In the genomic region with DNA sequence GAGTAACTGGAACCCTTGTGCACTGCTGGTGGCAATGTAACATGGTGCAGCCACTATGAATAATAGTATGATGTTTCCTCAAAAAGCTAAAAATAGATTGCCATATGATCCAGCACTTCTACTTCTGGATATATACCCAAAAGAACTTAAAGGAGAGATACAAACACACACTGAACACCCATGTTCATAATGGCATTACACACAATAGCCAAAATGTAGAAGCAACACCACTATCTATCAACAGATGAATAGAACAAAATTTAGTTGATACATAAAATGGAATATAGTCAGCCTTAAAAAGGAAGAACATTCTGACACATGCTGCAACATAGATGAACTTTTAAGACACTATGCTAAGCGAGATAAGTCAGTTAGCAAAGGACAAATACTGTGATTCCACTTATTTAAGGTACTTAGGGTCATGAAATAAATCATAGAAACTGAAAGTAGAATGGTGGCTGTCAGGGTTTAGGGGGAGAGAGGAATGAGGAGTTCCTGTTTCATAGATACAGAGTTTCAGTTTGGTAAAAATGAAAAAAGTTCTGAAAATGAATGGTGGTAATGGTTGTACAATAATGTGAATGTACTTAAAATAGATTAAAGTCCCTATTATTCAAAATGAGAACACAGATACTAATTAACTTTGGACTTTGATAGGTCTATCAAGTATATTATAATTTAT, we compare ENCODE assay signal across 1 cellular context.
TF ChIP-seq lines count a peak whose summit lies in the region.

No MANE protein-coding gene starts in this region.

TF ChIP-seq in GM12878, 131 proteins besides CTCF, POLR2A, EP300 and RAD21 (continued from another document and continues in another):
- TF ChIP-seq, protein P1, sequence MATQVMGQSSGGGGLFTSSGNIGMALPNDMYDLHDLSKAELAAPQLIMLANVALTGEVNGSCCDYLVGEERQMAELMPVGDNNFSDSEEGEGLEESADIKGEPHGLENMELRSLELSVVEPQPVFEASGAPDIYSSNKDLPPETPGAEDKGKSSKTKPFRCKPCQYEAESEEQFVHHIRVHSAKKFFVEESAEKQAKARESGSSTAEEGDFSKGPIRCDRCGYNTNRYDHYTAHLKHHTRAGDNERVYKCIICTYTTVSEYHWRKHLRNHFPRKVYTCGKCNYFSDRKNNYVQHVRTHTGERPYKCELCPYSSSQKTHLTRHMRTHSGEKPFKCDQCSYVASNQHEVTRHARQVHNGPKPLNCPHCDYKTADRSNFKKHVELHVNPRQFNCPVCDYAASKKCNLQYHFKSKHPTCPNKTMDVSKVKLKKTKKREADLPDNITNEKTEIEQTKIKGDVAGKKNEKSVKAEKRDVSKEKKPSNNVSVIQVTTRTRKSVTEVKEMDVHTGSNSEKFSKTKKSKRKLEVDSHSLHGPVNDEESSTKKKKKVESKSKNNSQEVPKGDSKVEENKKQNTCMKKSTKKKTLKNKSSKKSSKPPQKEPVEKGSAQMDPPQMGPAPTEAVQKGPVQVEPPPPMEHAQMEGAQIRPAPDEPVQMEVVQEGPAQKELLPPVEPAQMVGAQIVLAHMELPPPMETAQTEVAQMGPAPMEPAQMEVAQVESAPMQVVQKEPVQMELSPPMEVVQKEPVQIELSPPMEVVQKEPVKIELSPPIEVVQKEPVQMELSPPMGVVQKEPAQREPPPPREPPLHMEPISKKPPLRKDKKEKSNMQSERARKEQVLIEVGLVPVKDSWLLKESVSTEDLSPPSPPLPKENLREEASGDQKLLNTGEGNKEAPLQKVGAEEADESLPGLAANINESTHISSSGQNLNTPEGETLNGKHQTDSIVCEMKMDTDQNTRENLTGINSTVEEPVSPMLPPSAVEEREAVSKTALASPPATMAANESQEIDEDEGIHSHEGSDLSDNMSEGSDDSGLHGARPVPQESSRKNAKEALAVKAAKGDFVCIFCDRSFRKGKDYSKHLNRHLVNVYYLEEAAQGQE (IDR thresholded peaks at IDR 0.05; ENCODE audit: low read depth, low read length) = no peak
- TF ChIP-seq EZH2 (IDR thresholded peaks at IDR 0.05; ENCODE audit: borderline replicate concordance, control insufficient read depth, low read depth, low read length) (no peak), CHD4 (IDR thresholded peaks at IDR 0.05) (no peak), KLF5 (IDR thresholded peaks at IDR 0.05; ENCODE audit: partially characterized antibody) (no peak), ZNF274 (IDR thresholded peaks at IDR 0.05; ENCODE audit: insufficient read depth, insufficient read length) (no peak), HDAC6 (IDR thresholded peaks at IDR 0.05; ENCODE audit: unreplicated experiment) (no peak), HSF1 (IDR thresholded peaks at IDR 0.05; ENCODE audit: low read depth, low read length) (no peak), E2F4 (IDR thresholded peaks at IDR 0.05; ENCODE audit: low read depth, low read length) (no peak), FOXK2 (IDR thresholded peaks at IDR 0.05) (no peak), SMAD1 (IDR thresholded peaks at IDR 0.05; ENCODE audit: low read depth, partially characterized antibody) (no peak), CREB1 (IDR thresholded peaks at IDR 0.05; ENCODE audit: low read depth) (0 out of 2 replicates have a peak, but pooled peaks have one; percentile 31), SIX5 (IDR thresholded peaks at IDR 0.05; ENCODE audit: low read depth, low read length, severe bottlenecking) (no peak), JUNB (IDR thresholded peaks at IDR 0.05) (peak; percentile 88), RELA (IDR thresholded peaks at IDR 0.05; ENCODE audit: borderline replicate concordance, partially characterized antibody) (peak; percentile 28), YY1 (IDR thresholded peaks at IDR 0.05; ENCODE audit: low read depth, low read length) (no peak), TAF1 (IDR thresholded peaks at IDR 0.05; ENCODE audit: borderline replicate concordance, low read depth, low read length) (no peak), MYB (IDR thresholded peaks at IDR 0.05; ENCODE audit: borderline replicate concordance, low read depth, low read length) (no peak), ZBED1 (IDR thresholded peaks at IDR 0.05; ENCODE audit: borderline replicate concordance) (peak; percentile 83; the same call in 1 of the 2 replicates), BCL11A (IDR thresholded peaks at IDR 0.05; ENCODE audit: low read depth, low read length) (peak; percentile 69; the same call in 1 of the 2 replicates), RFX5 (IDR thresholded peaks at IDR 0.05; ENCODE audit: low read depth, low read length) (no peak), CBFB (IDR thresholded peaks at IDR 0.05; ENCODE audit: low read depth) (0 out of 2 replicates have a peak, but pooled peaks have one; percentile 49), ZNF24 (IDR thresholded peaks at IDR 0.05) (peak; percentile 80), PML (IDR thresholded peaks at IDR 0.05; ENCODE audit: low read length) (0 out of 2 replicates have a peak, but pooled peaks have one; percentile 29), ZNF384 (IDR thresholded peaks at IDR 0.05; ENCODE audit: borderline replicate concordance, low read depth, low read length) (peak; percentile 36; the same call in 1 of the 2 replicates), PKNOX1 (IDR thresholded peaks at IDR 0.05) (peak; percentile 82), GATAD2B (conservative IDR thresholded peaks at IDR 0.05; ENCODE audit: low read depth) (no peak), TCF12 (IDR thresholded peaks at IDR 0.05; ENCODE audit: low read depth, low read length) (no peak), EGR1 (IDR thresholded peaks at IDR 0.05; ENCODE audit: borderline replicate concordance in 1 of 2, low read depth in 2 of 2, low read length in 2 of 2) (no peak), FOXM1 (IDR thresholded peaks at IDR 0.05; ENCODE audit: low read depth, low read length) (peak; percentile 77; the same call in 1 of the 2 replicates), MEF2A (IDR thresholded peaks at IDR 0.05; ENCODE audit: insufficient read depth, low read depth, low read length) (peak; percentile 87), USF1 (IDR thresholded peaks at IDR 0.05; ENCODE audit: borderline replicate concordance, extremely low read length, insufficient read depth, low read depth, low read length) (no peak), MLLT1 (IDR thresholded peaks at IDR 0.05) (no peak), RB1 (IDR thresholded peaks at IDR 0.05; ENCODE audit: borderline replicate concordance) (no peak), STAT1 (conservative IDR thresholded peaks at IDR 0.05) (no peak), BMI1 (IDR thresholded peaks at IDR 0.05; ENCODE audit: borderline replicate concordance) (peak; percentile 69), SREBF2 (IDR thresholded peaks at IDR 0.05; ENCODE audit: low read length) (no peak), NR2C1 (IDR thresholded peaks at IDR 0.05) (no peak), CHD1 (IDR thresholded peaks at IDR 0.05; ENCODE audit: low read depth, low read length) (no peak), RUNX3 (IDR thresholded peaks at IDR 0.05; ENCODE audit: low read length) (peak; percentile 86), PAX8 (IDR thresholded peaks at IDR 0.05) (no peak), IKZF2 (IDR thresholded peaks at IDR 0.05) (peak; percentile 88 to 93), ESRRA (IDR thresholded peaks at IDR 0.05; ENCODE audit: low read length) (no peak), BHLHE40 (IDR thresholded peaks at IDR 0.05; ENCODE audit: borderline replicate concordance in 1 of 2, low read depth in 2 of 2, low read length in 1 of 2) (0 out of 4 replicates have a peak, but pooled peaks of 1 of the 2 experiments have one; percentile 9), RAD51 (IDR thresholded peaks at IDR 0.05) (peak; percentile 21; the same call in 1 of the 2 replicates), KDM1A (IDR thresholded peaks at IDR 0.05; ENCODE audit: borderline replicate concordance) (no peak), POU2F2 (IDR thresholded peaks at IDR 0.05; ENCODE audit: borderline replicate concordance, low read depth, low read length) (no peak), LARP7 (IDR thresholded peaks at IDR 0.05) (no peak)
- TF ChIP-seq, protein P2, sequence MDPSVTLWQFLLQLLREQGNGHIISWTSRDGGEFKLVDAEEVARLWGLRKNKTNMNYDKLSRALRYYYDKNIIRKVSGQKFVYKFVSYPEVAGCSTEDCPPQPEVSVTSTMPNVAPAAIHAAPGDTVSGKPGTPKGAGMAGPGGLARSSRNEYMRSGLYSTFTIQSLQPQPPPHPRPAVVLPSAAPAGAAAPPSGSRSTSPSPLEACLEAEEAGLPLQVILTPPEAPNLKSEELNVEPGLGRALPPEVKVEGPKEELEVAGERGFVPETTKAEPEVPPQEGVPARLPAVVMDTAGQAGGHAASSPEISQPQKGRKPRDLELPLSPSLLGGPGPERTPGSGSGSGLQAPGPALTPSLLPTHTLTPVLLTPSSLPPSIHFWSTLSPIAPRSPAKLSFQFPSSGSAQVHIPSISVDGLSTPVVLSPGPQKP (IDR thresholded peaks at IDR 0.05; ENCODE audit: low read depth, low read length) = no peak
- TF ChIP-seq, protein P3, sequence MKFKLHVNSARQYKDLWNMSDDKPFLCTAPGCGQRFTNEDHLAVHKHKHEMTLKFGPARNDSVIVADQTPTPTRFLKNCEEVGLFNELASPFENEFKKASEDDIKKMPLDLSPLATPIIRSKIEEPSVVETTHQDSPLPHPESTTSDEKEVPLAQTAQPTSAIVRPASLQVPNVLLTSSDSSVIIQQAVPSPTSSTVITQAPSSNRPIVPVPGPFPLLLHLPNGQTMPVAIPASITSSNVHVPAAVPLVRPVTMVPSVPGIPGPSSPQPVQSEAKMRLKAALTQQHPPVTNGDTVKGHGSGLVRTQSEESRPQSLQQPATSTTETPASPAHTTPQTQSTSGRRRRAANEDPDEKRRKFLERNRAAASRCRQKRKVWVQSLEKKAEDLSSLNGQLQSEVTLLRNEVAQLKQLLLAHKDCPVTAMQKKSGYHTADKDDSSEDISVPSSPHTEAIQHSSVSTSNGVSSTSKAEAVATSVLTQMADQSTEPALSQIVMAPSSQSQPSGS (IDR thresholded peaks at IDR 0.05; ENCODE audit: low read length) = peak; percentile 91
